Comparison of ENCODE assay signal across 9 cellular contexts in genomic region chr9:114291064-114291474, GRCh38. TPM values are rescaled to one million over a fixed set of nuclear protein-coding genes. Genes with fewer than 3 reads are reported as not detected.
DNase-seq lines count a peak whose midpoint lies in the region; ATAC-seq and TF ChIP-seq lines count a peak whose summit lies in the region.
"Had no signal": no experiment of that assay in that cellular context is flagged by ENCODE, and none has a peak within 500 bp of the region (broad histone marks: within the 10 kb centered on the region; RNA-seq: fewer than 3 reads in every experiment).

No MANE protein-coding gene starts in this region.

- no peaks in the 10 kb centered on the region for H3K27me3 ChIP-seq in endodermal cell (ENCODE audit: control insufficient read depth, insufficient read depth, low read length, poor library complexity, severe bottlenecking)

- ATAC-seq in GM18909 (IDR thresholded peaks at IDR 0.05; ENCODE audit: poor library complexity, unreplicated experiment) (peak; percentile 45), GM21723 (IDR thresholded peaks at IDR 0.05; ENCODE audit: unreplicated experiment) (no peak)

- WGBS in endodermal cell (ENCODE audit: insufficient coverage in 1 of 2, insufficient read length in 1 of 2), 2 experiments, result 29% methylated on average over 10 to 12 of the region's 12 CpGs

- peaks cover 39% of the 10 kb centered on the region for H3K36me3 Mint-ChIP-seq in endodermal cell (ENCODE audit: low read depth)

- no peak overlapping the region for H3K27ac ChIP-seq in endodermal cell (ENCODE audit: low read depth, low read length)

- POLR2A ChIA-PET in AG04449 (lab: Yijun Ruan, JAX), result interaction anchor here (0.7 to 1.1 kb wide), 3 partner anchors 27 to 183 kb away, joined by 3 to 7 read pairs (median 3); no protein-coding TSS in a partner anchor

- no peak overlapping the region for H3K27ac Mint-ChIP-seq in endodermal cell

- peaks cover 45% of the 10 kb centered on the region for H3K36me3 ChIP-seq in endodermal cell (ENCODE audit: control insufficient read depth, insufficient read depth, low read length)

- H3K27me3 Mint-ChIP-seq in endodermal cell (ENCODE audit: insufficient read depth), result no peaks in the 10 kb centered on the region

- TF ChIP-seq CTCF in AG04449 (IDR thresholded peaks at IDR 0.05; ENCODE audit: insufficient read depth, low read length, missing control alignments) (peak; percentile 74), endodermal cell (conservative IDR thresholded peaks at IDR 0.05) (peak; percentile 93)

- CTCF ChIA-PET in AG04449 (lab: Yijun Ruan, JAX), result interaction anchor here (0.7 to 18.7 kb wide), 67 partner anchors 9 to 554 kb away, joined by 3 to 686 read pairs (median 6); partner anchors contain the start of genes AMBP, COL27A1 and KIF12

- no peak overlapping the region for H3K9ac ChIP-seq in endodermal cell (ENCODE audit: extremely low read depth, low read length, poor library complexity, severe bottlenecking)

- H3K9me3 ChIP-seq in endodermal cell (ENCODE audit: control insufficient read depth, low read length), result peaks cover 30% of the 10 kb centered on the region

- no peak overlapping the region for H3K4me3 Mint-ChIP-seq in endodermal cell

- no peaks in the 10 kb centered on the region for H3K4me1 ChIP-seq in endodermal cell (ENCODE audit: control insufficient read depth, insufficient read depth, low read length)

- no peak for DNase-seq in AG04449 (ENCODE audit: low read depth, low spot score)
- DNase-seq in NCI-H526 (lab: John Stamatoyannopoulos, UW), result peak; percentile 23 to 59
- peak; percentile 34 to 46 for DNase-seq in activated CD8-positive, alpha-beta memory T cell treated with anti-CD3 and anti-CD28 coated beads for 4 hours (ENCODE audit: low read depth in 2 of 2)
- peak; percentile 94 for DNase-seq in endodermal cell
- DNase-seq in middle frontal gyrus (ENCODE audit: extremely low spot score, low spot score), result peak; percentile 54
- DNase-seq in stimulated activated CD8-positive, alpha-beta memory T cell treated with anti-CD3 and anti-CD28 coated beads, Interleukin-4, amount 100 ng/mL, for 24 hours (ENCODE audit: low read depth), result peak; percentile 50

- no peaks in the 10 kb centered on the region for H3K4me1 Mint-ChIP-seq in endodermal cell

- peaks cover 22% of the 10 kb centered on the region for H3K9me3 Mint-ChIP-seq in endodermal cell

- H3K4me3 ChIP-seq in AG04449 (ENCODE audit: low read depth, low read length), result no peak overlapping the region
- H3K4me3 ChIP-seq in endodermal cell (ENCODE audit: low read length), result no peak overlapping the region

RNA-seq across cellular contexts. Expression of gene ORM1, which starts 31.8 kb away (rescaled TPM):
- under 1 TPM in 1 of 2 donors, not detected in 1; 0.59 TPM for total RNA-seq in endodermal cell
- not detected for polyA plus RNA-seq in endodermal cell (2013, experiment 1 of 2)
- polyA plus RNA-seq in endodermal cell (2013, experiment 2 of 2), result not detected
- total RNA-seq: temporal lobe had no signal

RNA-seq across cellular contexts. Expression of gene ORM2, which starts 38.6 kb away (rescaled TPM):
- total RNA-seq in endodermal cell, result under 1 TPM; 0.59 to 0.80 TPM
- polyA plus RNA-seq in endodermal cell (2013, experiment 1 of 2), result not detected
- not detected for polyA plus RNA-seq in endodermal cell (2013, experiment 2 of 2)
- total RNA-seq: temporal lobe had no signal
